11 cellular contexts compared by ENCODE assay signal in the genomic region with DNA sequence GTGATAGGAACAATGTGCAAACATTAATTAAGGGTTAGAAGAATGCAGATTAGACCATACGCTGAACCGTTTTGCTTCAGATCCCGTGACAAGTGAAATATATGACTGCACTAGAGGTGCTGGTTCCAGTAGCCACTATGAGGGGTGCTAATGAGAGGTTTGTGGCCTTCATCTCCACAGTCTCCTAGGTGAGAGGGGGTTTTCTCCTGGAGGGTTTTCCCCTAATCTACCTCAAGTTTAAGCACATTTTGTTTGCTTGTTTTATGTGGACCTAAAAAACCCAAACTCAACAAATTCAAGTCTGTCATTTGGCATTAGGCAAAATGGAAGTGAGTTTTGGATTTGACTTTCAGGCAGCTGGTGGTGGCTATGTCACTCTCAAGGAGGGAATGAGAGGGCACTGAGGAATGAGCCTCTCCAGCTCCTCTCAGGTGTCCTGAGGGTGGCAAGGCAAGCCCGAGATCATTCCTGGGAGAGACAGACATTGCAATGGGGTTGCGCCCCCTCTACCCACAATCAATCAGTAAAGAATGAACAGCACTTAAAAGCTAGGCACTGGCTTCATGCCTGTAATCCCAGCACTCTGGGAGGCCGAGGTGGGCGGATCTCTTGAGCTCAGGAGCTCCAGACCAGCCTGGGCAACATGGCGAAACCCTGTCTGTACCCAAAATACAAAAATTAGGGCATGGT. TPM values are rescaled to one million over a fixed set of nuclear protein-coding genes. Genes with fewer than 3 reads are reported as not detected.
DNase-seq lines count a peak whose midpoint lies in the region; ATAC-seq and TF ChIP-seq lines count a peak whose summit lies in the region.
"Had no signal": no experiment of that assay in that cellular context is flagged by ENCODE, and none has a peak within 500 bp of the region (broad histone marks: within the 10 kb centered on the region; RNA-seq: fewer than 3 reads in every experiment).

No MANE protein-coding gene starts in this region.

- no peak overlapping the region for H2AFZ ChIP-seq in PC-9

- TF ChIP-seq POLR2A in GM18505 (IDR thresholded peaks at IDR 0.05; ENCODE audit: borderline replicate concordance, extremely low read depth, insufficient read depth, insufficient read length) = no peak

- TF ChIP-seq RAD21 in liver (IDR thresholded peaks at IDR 0.05) = no peak

- no peaks in the 10 kb centered on the region for H3K9me3 ChIP-seq in PC-9 (ENCODE audit: insufficient read depth, low read depth)
- H3K9me3 ChIP-seq in liver (ENCODE audit: control insufficient read depth in 4 of 4, low read length in 3 of 4) = no peaks in the 10 kb centered on the region

- no peak for ATAC-seq in GM18505 (IDR thresholded peaks at IDR 0.05; ENCODE audit: unreplicated experiment)

- no peaks in the 10 kb centered on the region for H4K20me1 ChIP-seq in PC-9 (ENCODE audit: insufficient read depth)

- H3K27ac ChIP-seq in PC-9 (no peak overlapping the region), liver (ENCODE audit: low read depth in 1 of 2, low read length in 2 of 2) (peak overlapping the region; percentile 97 to 98), temporal lobe (ENCODE audit: low read depth, low read length) (peak overlapping the region; percentile 100)

- POLR2A ChIA-PET in PC-9 (lab: Charles Lee; ENCODE audit: unreplicated experiment) = interaction anchor here (0.5 to 0.6 kb wide), 2 partner anchors 11 to 78 kb away, joined by 4 to 10 read pairs; no protein-coding TSS in a partner anchor

- H3K9me2 ChIP-seq in PC-9 (ENCODE audit: insufficient read depth) = no peaks in the 10 kb centered on the region

- H3K4me3 ChIP-seq in PC-9 (peak overlapping the region; percentile 80; the same call in 1 of the 2 replicates), liver (ENCODE audit: low read depth in 1 of 3, low read length in 3 of 3) (no peak overlapping the region)

- intact Hi-C loops in PC-9 (cut with micrococcal nuclease; ENCODE audit: unreplicated experiment) = loop anchor here (2.0 kb wide), 1 partner anchor 255 kb away; no protein-coding TSS in a partner anchor

- H3K27me3 ChIP-seq in PC-9 (ENCODE audit: insufficient read depth, low read depth) (no peaks in the 10 kb centered on the region), liver (ENCODE audit: control insufficient read depth in 4 of 4, insufficient read depth in 4 of 4, low read length in 3 of 4) (no peaks in the 10 kb centered on the region)

- H3K4me1 ChIP-seq in PC-9 (replicated peaks; ENCODE audit: insufficient read depth) (no peaks in the 10 kb centered on the region), liver (ENCODE audit: control insufficient read depth in 4 of 4, insufficient read depth in 4 of 4, low read length in 3 of 4) (peaks cover 3 to 34% (median 17%) of the 10 kb centered on the region in 4 donors)

- no peak overlapping the region for H3K9ac ChIP-seq in liver (ENCODE audit: low read depth in 1 of 2, low read length in 2 of 2)

- WGBS in liver = 93% methylated on average over 8 of the region's 8 CpGs

- DNase-seq in DMS53 (lab: John Stamatoyannopoulos, UW) (peak; percentile 29), DMS53 treated with DMSO at 0.1 percent for 48 hours (lab: John Stamatoyannopoulos, UW; ENCODE audit: unreplicated experiment) (no peak), PC-9 (no peak), activated T-cell treated with anti-CD3 and anti-CD28 coated beads for 4 hours (no peak), CD1c-positive myeloid dendritic cell (ENCODE audit: extremely low spot score) (no peak)
- DNase-seq: 8988T had no signal

- H3K79me2 ChIP-seq in PC-9 (ENCODE audit: low read depth) = no peaks in the 10 kb centered on the region

- BruUV-seq in PC-9 (replicated peaks; lab: Mats Ljungman, UMichigan) = no TSS peak

- H3K36me3 ChIP-seq in PC-9 (ENCODE audit: low read depth) (no peaks in the 10 kb centered on the region), liver (ENCODE audit: control insufficient read depth in 4 of 4, insufficient read depth in 3 of 4, low read depth in 1 of 4, low read length in 3 of 4) (no peaks in the 10 kb centered on the region)

- no peak for TF ChIP-seq CTCF in PC-9 (conservative IDR thresholded peaks at IDR 0.05)
- no peak for TF ChIP-seq CTCF in liver (IDR thresholded peaks at IDR 0.05; ENCODE audit: low read depth, low read length, missing input control)

- CTCF ChIA-PET in PC-9 (lab: Charles Lee) = interaction anchor here (0.6 to 0.8 kb wide), 3 partner anchors 20 to 223 kb away, joined by 3 to 6 read pairs (median 3); no protein-coding TSS in a partner anchor

- H3K4me2 ChIP-seq in PC-9 = peak overlapping the region; percentile 97

- peaks cover 19% of the 10 kb centered on the region for H3F3A ChIP-seq in PC-9 (ENCODE audit: insufficient read depth, low read depth)

TF ChIP-seq in liver, 16 proteins besides CTCF, POLR2A, EP300 and RAD21:
- TF ChIP-seq FOXA1 (IDR thresholded peaks at IDR 0.05) (no peak), HNF4G (IDR thresholded peaks at IDR 0.05) (no peak), EGR1 (IDR thresholded peaks at IDR 0.05; ENCODE audit: low read depth in 2 of 2) (no peak), GABPA (IDR thresholded peaks at IDR 0.05 in 1 of 2, conservative IDR thresholded peaks at IDR 0.05 in 1 of 2) (no peak), HNF4A (conservative IDR thresholded peaks at IDR 0.05) (no peak), JUND (IDR thresholded peaks at IDR 0.05) (no peak), SP1 (IDR thresholded peaks at IDR 0.05) (no peak), TAF1 (conservative IDR thresholded peaks at IDR 0.05) (no peak), FOXA2 (IDR thresholded peaks at IDR 0.05) (no peak)
- TF ChIP-seq, protein P1, sequence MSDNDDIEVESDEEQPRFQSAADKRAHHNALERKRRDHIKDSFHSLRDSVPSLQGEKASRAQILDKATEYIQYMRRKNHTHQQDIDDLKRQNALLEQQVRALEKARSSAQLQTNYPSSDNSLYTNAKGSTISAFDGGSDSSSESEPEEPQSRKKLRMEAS (IDR thresholded peaks at IDR 0.05) = no peak

RNA-seq across cellular contexts. Expression of a gene that starts 13.9 kb away (rescaled TPM):
- total RNA-seq in PC-9 (2021) (6.1 and 6.3 TPM in 2 replicates), liver (10 to 100 TPM in 1 of 2 donors, 1 to 10 TPM in 1; 5.0 to 15.2 TPM), temporal lobe (46.7 TPM)
- 10 to 100 TPM in 1 of 2 donors, 1 to 10 TPM in 1; 4.7 to 15.7 TPM for polyA plus RNA-seq in liver

RNA-seq across cellular contexts. Expression of a gene that starts 50.3 kb away (rescaled TPM):
- not detected in 2 replicates for total RNA-seq in PC-9 (2021)
- total RNA-seq in liver = under 1 TPM; under 0.01 to 0.19 TPM
- polyA plus RNA-seq in liver = under 1 TPM in 1 of 2 donors, not detected in 1; 0.02 TPM
- total RNA-seq in temporal lobe = not detected
- total RNA-seq: Daoy, H7 had no signal
